Comparison of ENCODE assay signal across 20 cellular contexts in genomic region chr18:74929110-74929509, GRCh38.
"Had no signal": no experiment of that assay in that cellular context is flagged by ENCODE, and none has a peak within 500 bp of the region (broad histone marks: within the 10 kb centered on the region; RNA-seq: fewer than 3 reads in every experiment).

No MANE protein-coding gene starts in this region.

- H3K4me3 Mint-ChIP-seq: activated B cell treated with CpG ODN at 0.5 μM for 24 hours; activated CD8-positive, alpha-beta T cell treated with anti-CD3 and anti-CD28 coated beads, Interleukin-2, amount 10 ng/mL, durations not matched to agents 7 days and 5 days; activated naive CD8-positive, alpha-beta T cell treated with anti-CD3 and anti-CD28 coated beads for 36 hours; dendritic cell treated with granulocyte-macrophage colony-stimulating factor and Interleukin-4, amounts not matched to agents 40 ng/mL and 50 ng/mL, for 4 days; effector memory CD8-positive, alpha-beta T cell; naive B cell; stimulated activated naive B cell treated with anti-CD40 and anti-IgM and Interleukin-4, amounts not matched to agents 10 μg/mL and 1 μg/mL and 100 μg/mL, for 72 hours had no signal

- FAIRE-seq: frontal cortex, TTC549 had no signal

- H3K9me3 Mint-ChIP-seq: activated B cell treated with CpG ODN at 0.5 μM for 24 hours; activated naive CD8-positive, alpha-beta T cell treated with anti-CD3 and anti-CD28 coated beads for 36 hours; dendritic cell treated with granulocyte-macrophage colony-stimulating factor and Interleukin-4, amounts not matched to agents 40 ng/mL and 50 ng/mL, for 4 days; effector memory CD8-positive, alpha-beta T cell; naive B cell; stimulated activated naive B cell treated with anti-CD40 and anti-IgM and Interleukin-4, amounts not matched to agents 10 μg/mL and 1 μg/mL and 100 μg/mL, for 72 hours had no signal

- H3K36me3 ChIP-seq: brain microvascular endothelial cell, transverse colon had no signal

- DNase-seq: activated B cell treated with CpG ODN at 0.5 μM for 24 hours; activated CD4-positive, alpha-beta T cell treated with anti-CD3 and anti-CD28 coated beads for 48 hours; activated CD8-positive, alpha-beta memory T cell treated with anti-CD3 and anti-CD28 coated beads, Interleukin-2, amount 50 U/mL, for 4 hours; activated CD8-positive, alpha-beta T cell treated with anti-CD3 and anti-CD28 coated beads, Interleukin-2, amount 10 ng/mL, durations not matched to agents 7 days and 5 days; activated gamma-delta T cell treated with Interleukin-2 at 50 U/mL for 16 hours; activated naive CD8-positive, alpha-beta T cell treated with anti-CD3 and anti-CD28 coated beads for 36 hours; brain microvascular endothelial cell; effector memory CD8-positive, alpha-beta T cell; head of caudate nucleus; naive B cell; posterior cingulate gyrus; stimulated activated CD4-positive, alpha-beta T cell treated with anti-CD3 and anti-CD28 coated beads, Interleukin-15, amount 100 ng/mL, for 24 hours; stimulated activated CD4-positive, alpha-beta T cell treated with anti-CD3 and anti-CD28 coated beads, Interleukin-4, amount 100 ng/mL, for 1 hour; stimulated activated naive B cell treated with anti-CD40 and anti-IgM and Interleukin-4, amounts not matched to agents 10 μg/mL and 1 μg/mL and 100 μg/mL, for 72 hours; T-helper 2 cell; transverse colon had no signal

- H3K27me3 ChIP-seq: brain microvascular endothelial cell, transverse colon had no signal

- H3K4me1 Mint-ChIP-seq: activated B cell treated with CpG ODN at 0.5 μM for 24 hours; activated naive CD8-positive, alpha-beta T cell treated with anti-CD3 and anti-CD28 coated beads for 36 hours; naive B cell; stimulated activated naive B cell treated with anti-CD40 and anti-IgM and Interleukin-4, amounts not matched to agents 10 μg/mL and 1 μg/mL and 100 μg/mL, for 72 hours had no signal

- H3K4me3 ChIP-seq: transverse colon had no signal

- H3K27ac ChIP-seq: brain microvascular endothelial cell, epithelial cell of prostate, transverse colon had no signal

- H3K27me3 Mint-ChIP-seq: activated B cell treated with CpG ODN at 0.5 μM for 24 hours; activated naive CD8-positive, alpha-beta T cell treated with anti-CD3 and anti-CD28 coated beads for 36 hours; dendritic cell treated with granulocyte-macrophage colony-stimulating factor and Interleukin-4, amounts not matched to agents 40 ng/mL and 50 ng/mL, for 4 days; effector memory CD8-positive, alpha-beta T cell; naive B cell; stimulated activated naive B cell treated with anti-CD40 and anti-IgM and Interleukin-4, amounts not matched to agents 10 μg/mL and 1 μg/mL and 100 μg/mL, for 72 hours had no signal

- H3K9me3 ChIP-seq: transverse colon had no signal

- ATAC-seq: activated CD8-positive, alpha-beta T cell treated with anti-CD3 and anti-CD28 coated beads, Interleukin-2, amount 10 ng/mL, durations not matched to agents 7 days and 5 days; effector memory CD8-positive, alpha-beta T cell; stimulated activated naive B cell treated with anti-CD40 and anti-IgM and Interleukin-4, amounts not matched to agents 10 μg/mL and 1 μg/mL and 100 μg/mL, for 72 hours had no signal

- H3K4me1 ChIP-seq: transverse colon had no signal

- H3K27ac Mint-ChIP-seq: activated B cell treated with CpG ODN at 0.5 μM for 24 hours; activated CD8-positive, alpha-beta T cell treated with anti-CD3 and anti-CD28 coated beads, Interleukin-2, amount 10 ng/mL, durations not matched to agents 7 days and 5 days; activated naive CD8-positive, alpha-beta T cell treated with anti-CD3 and anti-CD28 coated beads for 36 hours; dendritic cell treated with granulocyte-macrophage colony-stimulating factor and Interleukin-4, amounts not matched to agents 40 ng/mL and 50 ng/mL, for 4 days; effector memory CD8-positive, alpha-beta T cell; naive B cell; stimulated activated naive B cell treated with anti-CD40 and anti-IgM and Interleukin-4, amounts not matched to agents 10 μg/mL and 1 μg/mL and 100 μg/mL, for 72 hours had no signal
